Comparison of ENCODE assay signal across 20 cellular contexts in genomic region chr3:171813278-171813896, GRCh38. TPM values are rescaled to one million over a fixed set of nuclear protein-coding genes. Genes with fewer than 3 reads are reported as not detected.
DNase-seq lines count a peak whose midpoint lies in the region; ATAC-seq and TF ChIP-seq lines count a peak whose summit lies in the region.
"Had no signal": no experiment of that assay in that cellular context is flagged by ENCODE, and none has a peak within 500 bp of the region (broad histone marks: within the 10 kb centered on the region; RNA-seq: fewer than 3 reads in every experiment).

No MANE protein-coding gene starts in this region.

- no peak overlapping the region for H3K27ac ChIP-seq in mammary epithelial cell (ENCODE audit: insufficient read depth, low read depth, low read length)
- H3K27ac ChIP-seq in left lung, result peak overlapping the region; percentile 11 to 75
- peak overlapping the region; percentile 13 to 62 (median 42) for H3K27ac ChIP-seq in upper lobe of left lung
- H3K27ac ChIP-seq in A673 (ENCODE audit: low read depth, low read length, poor library complexity, severe bottlenecking), result no peak overlapping the region

- TF ChIP-seq POLR2A in upper lobe of left lung (IDR thresholded peaks at IDR 0.05), result no peak

- H3K9me3 ChIP-seq in mammary epithelial cell (replicated peaks; ENCODE audit: insufficient read depth, low read length) (no peaks in the 10 kb centered on the region), left lung (no peaks in the 10 kb centered on the region), upper lobe of left lung (no peaks in the 10 kb centered on the region), A673 (ENCODE audit: low read depth, low read length, poor library complexity, severe bottlenecking) (no peaks in the 10 kb centered on the region)
- H3K9me3 ChIP-seq: gastrocnemius medialis had no signal

- WGBS in mammary epithelial cell (ENCODE audit: low coverage, missing lambda C conversion rate), result 96% methylated on average over 3 of the region's 3 CpGs
- 76 to 84% methylated on average over 3 of the region's 3 CpGs for WGBS in upper lobe of left lung, 2 donors

- no peak overlapping the region for H2AFZ ChIP-seq in mammary epithelial cell (ENCODE audit: low read depth, low read length)

- H3K4me3 ChIP-seq in mammary epithelial cell (replicated peaks in 1 of 3; ENCODE audit: insufficient read depth in 1 of 3, low read depth in 2 of 3, low read length in 3 of 3) (no peak overlapping the region), left lung (no peak overlapping the region), upper lobe of left lung (no peak overlapping the region), A673 (ENCODE audit: low read depth, low read length, poor library complexity, severe bottlenecking) (no peak overlapping the region)
- H3K4me3 ChIP-seq: gastrocnemius medialis had no signal

- intact Hi-C loops in MCF 10A (cut with micrococcal nuclease), result no loop called here
- intact Hi-C loops in mammary epithelial cell (cut with micrococcal nuclease), result loop anchor here (5.0 kb wide), 1 partner anchor 41 kb away; no protein-coding TSS in a partner anchor
- intact Hi-C loops in left lung (cut with DNase I), result no loop called here
- intact Hi-C loops in A673 (cut with micrococcal nuclease; ENCODE audit: unreplicated experiment), result no loop called here

- H3K4me1 ChIP-seq in mammary epithelial cell (ENCODE audit: insufficient read depth, low read length) (peaks cover 28% of the 10 kb centered on the region), left lung (peaks cover 5 to 46% of the 10 kb centered on the region in 2 donors), upper lobe of left lung (peaks cover 15 to 32% (median 19%) of the 10 kb centered on the region in 4 donors), A673 (ENCODE audit: insufficient read depth, low read length, poor library complexity, severe bottlenecking) (peaks cover 19% of the 10 kb centered on the region)

- peaks cover 7% of the 10 kb centered on the region for H3K36me3 Mint-ChIP-seq in MCF 10A (ENCODE audit: insufficient read depth, unreplicated experiment)
- H3K36me3 Mint-ChIP-seq in activated CD4-positive, alpha-beta memory T cell treated with anti-CD3 and anti-CD28 coated beads, Interleukin-2, amount 10 ng/mL, durations not matched to agents 7 days and 5 days (ENCODE audit: low read depth), result no peaks in the 10 kb centered on the region
- H3K36me3 Mint-ChIP-seq: naive thymus-derived CD4-positive, alpha-beta T cell had no signal

- BruUV-seq in MCF 10A (replicated peaks; lab: Mats Ljungman, UMichigan) (no TSS peak), mammary epithelial cell (replicated peaks; lab: Mats Ljungman, UMichigan) (no TSS peak), A673 (replicated peaks; lab: Mats Ljungman, UMichigan) (no TSS peak)

- CTCF ChIA-PET in MCF 10A (lab: Yijun Ruan, JAX) (interaction anchor here (1.2 kb wide), 1 partner anchor 17 kb away, joined by 4 read pairs; no protein-coding TSS in a partner anchor), mammary epithelial cell (lab: Charles Lee; ENCODE audit: low non-redundant PET) (no interaction called here), A673 (lab: Charles Lee) (no interaction called here)
- CTCF ChIA-PET in activated CD4-positive, alpha-beta memory T cell treated with anti-CD3 and anti-CD28 coated beads, Interleukin-2, amount 10 ng/mL, durations not matched to agents 7 days and 5 days (lab: Charles Lee), result interaction anchor here (1.5 kb wide), 1 partner anchor 40 kb away, joined by 3 read pairs; no protein-coding TSS in a partner anchor

- H3K27ac Mint-ChIP-seq in MCF 10A (ENCODE audit: low read depth, unreplicated experiment), result peak overlapping the region; percentile 32
- H3K27ac Mint-ChIP-seq in activated CD4-positive, alpha-beta memory T cell treated with anti-CD3 and anti-CD28 coated beads, Interleukin-2, amount 10 ng/mL, durations not matched to agents 7 days and 5 days, result peak overlapping the region; percentile 62

- no peak overlapping the region for H3K9ac ChIP-seq in mammary epithelial cell (ENCODE audit: insufficient read depth, low read length)

- POLR2A ChIA-PET in MCF 10A (lab: Yijun Ruan, JAX), result interaction anchor here (1.0 to 1.2 kb wide), 2 partner anchors 10 to 18 kb away, joined by 3 read pairs; no protein-coding TSS in a partner anchor
- POLR2A ChIA-PET in activated CD4-positive, alpha-beta memory T cell treated with anti-CD3 and anti-CD28 coated beads, Interleukin-2, amount 10 ng/mL, durations not matched to agents 7 days and 5 days (lab: Charles Lee), result no interaction called here
- POLR2A ChIA-PET in A673 (lab: Charles Lee; ENCODE audit: low non-redundant PET), result no interaction called here

- dilution Hi-C loops in mammary epithelial cell (cut with HindIII; ENCODE audit: low sequenced_read_pairs), result loop anchor here (5.0 kb wide), 1 partner anchor 41 kb away; no protein-coding TSS in a partner anchor

- peaks cover 27% of the 10 kb centered on the region for H3K4me1 Mint-ChIP-seq in MCF 10A (ENCODE audit: insufficient read depth, unreplicated experiment)
- peaks cover 34% of the 10 kb centered on the region for H3K4me1 Mint-ChIP-seq in activated CD4-positive, alpha-beta memory T cell treated with anti-CD3 and anti-CD28 coated beads, Interleukin-2, amount 10 ng/mL, durations not matched to agents 7 days and 5 days

- no peak overlapping the region for H3K4me2 ChIP-seq in mammary epithelial cell (ENCODE audit: insufficient read depth, low read depth, low read length)

- no peak for ATAC-seq in left lung
- no peak for ATAC-seq in upper lobe of left lung (ENCODE audit: low FRiP score in 2 of 2)
- ATAC-seq: left ventricle myocardium superior, SK-N-SH treated with all-trans-retinoic acid at 6 μM for 48 hours had no signal

- H3K4me3 Mint-ChIP-seq in MCF 10A (ENCODE audit: unreplicated experiment), result no peak overlapping the region
- H3K4me3 Mint-ChIP-seq in activated CD4-positive, alpha-beta memory T cell treated with anti-CD3 and anti-CD28 coated beads, Interleukin-2, amount 10 ng/mL, durations not matched to agents 7 days and 5 days, result no peak overlapping the region
- H3K4me3 Mint-ChIP-seq: naive thymus-derived CD4-positive, alpha-beta T cell had no signal

- TF ChIP-seq EP300 in upper lobe of left lung (IDR thresholded peaks at IDR 0.05), result no peak

- H3K27me3 Mint-ChIP-seq in MCF 10A (ENCODE audit: insufficient read depth, unreplicated experiment), result no peaks in the 10 kb centered on the region
- peaks cover 31% of the 10 kb centered on the region for H3K27me3 Mint-ChIP-seq in activated CD4-positive, alpha-beta memory T cell treated with anti-CD3 and anti-CD28 coated beads, Interleukin-2, amount 10 ng/mL, durations not matched to agents 7 days and 5 days

- H3K27me3 ChIP-seq in mammary epithelial cell (ENCODE audit: insufficient read depth, low read length) (no peaks in the 10 kb centered on the region), left lung (no peaks in the 10 kb centered on the region), upper lobe of left lung (no peaks in the 10 kb centered on the region), A673 (replicated peaks; ENCODE audit: insufficient read depth, low read depth, low read length, poor library complexity) (no peaks in the 10 kb centered on the region)
- H3K27me3 ChIP-seq: gastrocnemius medialis had no signal

- H3K79me2 ChIP-seq in mammary epithelial cell (ENCODE audit: insufficient read depth, low read length), result no peaks in the 10 kb centered on the region

- no peaks in the 10 kb centered on the region for H4K20me1 ChIP-seq in mammary epithelial cell (ENCODE audit: insufficient read depth, low read length)

- no peak for TF ChIP-seq CTCF in MCF 10A (IDR thresholded peaks at IDR 0.05; ENCODE audit: unreplicated experiment)
- TF ChIP-seq CTCF in mammary epithelial cell (conservative IDR thresholded peaks at IDR 0.05 in 1 of 2, IDR thresholded peaks at IDR 0.05 in 1 of 2; ENCODE audit: extremely low read depth in 1 of 2, insufficient read depth in 1 of 2, low read depth in 1 of 2, low read length in 2 of 2), result no peak
- TF ChIP-seq CTCF in left lung (IDR thresholded peaks at IDR 0.05), result no peak
- no peak for TF ChIP-seq CTCF in upper lobe of left lung (IDR thresholded peaks at IDR 0.05)
- TF ChIP-seq CTCF in A673 (conservative IDR thresholded peaks at IDR 0.05; ENCODE audit: low read depth, low read length), result no peak

- H3K36me3 ChIP-seq in mammary epithelial cell (ENCODE audit: insufficient read depth, low read length) (no peaks in the 10 kb centered on the region), left lung (no peaks in the 10 kb centered on the region), upper lobe of left lung (no peaks in the 10 kb centered on the region), A673 (ENCODE audit: insufficient read depth, low read length, poor library complexity, severe bottlenecking) (no peaks in the 10 kb centered on the region)
- H3K36me3 ChIP-seq: gastrocnemius medialis had no signal

- in situ Hi-C loops in mammary epithelial cell (cut with MboI; ENCODE audit: low sequenced_read_pairs in 2 of 2), result no loop called here

- no peak for DNase-seq in MCF 10A (ENCODE audit: unreplicated experiment)
- DNase-seq in mammary epithelial cell, result no peak
- DNase-seq in activated CD4-positive, alpha-beta memory T cell treated with anti-CD3 and anti-CD28 coated beads, Interleukin-2, amount 10 ng/mL, durations not matched to agents 7 days and 5 days, result no peak
- no peak for DNase-seq in left lung
- no peak for DNase-seq in upper lobe of left lung
- DNase-seq in HuH-7 (ENCODE audit: low spot score), result no peak
- DNase-seq in MV-4-11 (lab: John Stamatoyannopoulos, UW), result no peak
- DNase-seq in A673 (ENCODE audit: low spot score), result no peak
- DNase-seq: activated gamma-delta T cell; left ventricle myocardium superior; naive thymus-derived CD4-positive, alpha-beta T cell; NCI-H2029; NCI-H510A treated with DMSO at 0.1 percent for 48 hours; small intestine had no signal

- H3K9me3 Mint-ChIP-seq in MCF 10A (ENCODE audit: unreplicated experiment), result no peaks in the 10 kb centered on the region
- H3K9me3 Mint-ChIP-seq in activated CD4-positive, alpha-beta memory T cell treated with anti-CD3 and anti-CD28 coated beads, Interleukin-2, amount 10 ng/mL, durations not matched to agents 7 days and 5 days, result no peaks in the 10 kb centered on the region

RNA-seq across cellular contexts. Expression of gene PLD1, which starts 3.1 kb away (rescaled TPM):
- 8.0 and 14.8 TPM in 2 replicates for total RNA-seq in MCF 10A (2022)
- 10 to 100 TPM; 13.9 to 19.0 TPM for total RNA-seq in mammary epithelial cell
- 7.5 TPM for polyA plus RNA-seq in mammary epithelial cell
- polyA minus RNA-seq in mammary epithelial cell, result 16.3 TPM
- total RNA-seq in activated CD4-positive, alpha-beta memory T cell treated with anti-CD3 and anti-CD28 coated beads, Interleukin-2, amount 10 ng/mL, durations not matched to agents 7 days and 5 days, result 1 to 10 TPM; 3.1 to 4.1 TPM
- total RNA-seq in left lung, result 10 to 100 TPM; 18.5 to 18.7 TPM
- total RNA-seq in upper lobe of left lung, result 10 to 100 TPM; 11.2 to 47.1 (median 15.6) TPM
- total RNA-seq in A673 (2021), result 3.2 and 4.6 TPM in 2 replicates
- total RNA-seq: G401 had no signal
- polyA plus RNA-seq: naive thymus-derived CD4-positive, alpha-beta T cell had no signal

RNA-seq across cellular contexts. Expression of gene TMEM212, which starts 29.8 kb away (rescaled TPM):
- total RNA-seq in MCF 10A (2022) (not detected in 2 replicates), mammary epithelial cell (not detected), left lung (1 to 10 TPM in 1 of 2 donors, not detected in 1; 2.3 TPM), upper lobe of left lung (10 to 100 TPM in 1 of 6 donors, 1 to 10 TPM in 4, under 1 TPM in 1; 0.11 to 20.8 (median 3.7) TPM), A673 (2021) (not detected in 2 replicates)
- polyA plus RNA-seq in mammary epithelial cell, result not detected
- not detected for polyA minus RNA-seq in mammary epithelial cell
- total RNA-seq in activated CD4-positive, alpha-beta memory T cell treated with anti-CD3 and anti-CD28 coated beads, Interleukin-2, amount 10 ng/mL, durations not matched to agents 7 days and 5 days, result not detected
- total RNA-seq: aorta; G401; gastrocnemius medialis; left ventricle myocardium superior; naive thymus-derived CD4-positive, alpha-beta T cell; posterior vena cava had no signal
- polyA plus RNA-seq: AG04450; aorta; naive thymus-derived CD4-positive, alpha-beta T cell; small intestine had no signal

Comparison
In these comparisons a context has a peak if more than half of its experiments do, and no peak if none do; other contexts are left out.
1. CTCF ChIA-PET loops: an anchor here in MCF 10A (1.2 kb wide) and activated CD4-positive, alpha-beta memory T cell treated with anti-CD3 and anti-CD28 coated beads, Interleukin-2, amount 10 ng/mL, durations not matched to agents 7 days and 5 days (1.5 kb wide); none called in mammary epithelial cell and A673.
2. H3K27ac ChIP-seq: peak in left lung (2 of 2) and upper lobe of left lung (4 of 4); none in mammary epithelial cell (single experiment) and A673 (single experiment).